ENCODE assay signal across 26 cellular contexts in genomic region chr12:49030714-49031572, GRCh38. TPM values are rescaled to one million over a fixed set of nuclear protein-coding genes. Genes with fewer than 3 reads are reported as not detected.
DNase-seq lines count a peak whose midpoint lies in the region; ATAC-seq and TF ChIP-seq lines count a peak whose summit lies in the region.
"Had no signal": no experiment of that assay in that cellular context is flagged by ENCODE, and none has a peak within 500 bp of the region (broad histone marks: within the 10 kb centered on the region; RNA-seq: fewer than 3 reads in every experiment).

No MANE protein-coding gene starts in this region.

- no peak for TF ChIP-seq CTCF in A673 (conservative IDR thresholded peaks at IDR 0.05; ENCODE audit: low read depth, low read length)
- no peak for TF ChIP-seq CTCF in DND-41 (IDR thresholded peaks at IDR 0.05; ENCODE audit: borderline replicate concordance, extremely low read depth, low read length, poor library complexity, severe bottlenecking)
- TF ChIP-seq CTCF in thyroid gland (IDR thresholded peaks at IDR 0.05), result no peak

- peaks cover 84% of the 10 kb centered on the region for H3K36me3 Mint-ChIP-seq in activated T-helper 17 cell treated with anti-CD3 and anti-CD28 coated beads, Interleukin-2, amount 50 U/mL, for 72 hours (ENCODE audit: low read depth)
- peaks cover 63% of the 10 kb centered on the region for H3K36me3 Mint-ChIP-seq in activated CD4-positive, alpha-beta memory T cell treated with anti-CD3 and anti-CD28 coated beads, Interleukin-2, amount 10 ng/mL, durations not matched to agents 7 days and 5 days (ENCODE audit: low read depth)

- intact Hi-C loops in A673 (cut with micrococcal nuclease; ENCODE audit: unreplicated experiment), result no loop called here
- intact Hi-C loops in thyroid gland (cut with DNase I), result no loop called here

- peaks cover 59% of the 10 kb centered on the region for H4K20me1 ChIP-seq in DND-41 (ENCODE audit: insufficient read depth, low read length)

- TSS peak; percentile 8 for BruUV-seq in A673 (replicated peaks; lab: Mats Ljungman, UMichigan)

- no peaks in the 10 kb centered on the region for H3K27me3 ChIP-seq in A673 (replicated peaks; ENCODE audit: insufficient read depth, low read depth, low read length, poor library complexity)
- no peaks in the 10 kb centered on the region for H3K27me3 ChIP-seq in DND-41 (ENCODE audit: insufficient read depth, low read length, poor library complexity)
- H3K27me3 ChIP-seq in thyroid gland, result no peaks in the 10 kb centered on the region
- H3K27me3 ChIP-seq: ascending aorta, neutrophil had no signal

- H3K36me3 ChIP-seq in A673 (ENCODE audit: insufficient read depth, low read length, poor library complexity, severe bottlenecking) (peaks cover 98% of the 10 kb centered on the region), DND-41 (ENCODE audit: insufficient read depth, low read length) (peaks cover 98% of the 10 kb centered on the region), thyroid gland (peaks cover 61 to 71% of the 10 kb centered on the region in 2 donors)

- POLR2A ChIA-PET in A673 (lab: Charles Lee; ENCODE audit: low non-redundant PET), result no interaction called here
- POLR2A ChIA-PET in activated CD4-positive, alpha-beta memory T cell treated with anti-CD3 and anti-CD28 coated beads, Interleukin-2, amount 10 ng/mL, durations not matched to agents 7 days and 5 days (lab: Charles Lee), result interaction anchor here (1.2 to 2.1 kb wide), 2 partner anchors 9 to 11 kb away, joined by 5 to 10 read pairs; no protein-coding TSS in a partner anchor

- H3K27ac ChIP-seq in A673 (ENCODE audit: low read depth, low read length, poor library complexity, severe bottlenecking) (peak overlapping the region; percentile 23), DND-41 (ENCODE audit: low read length) (no peak overlapping the region), thyroid gland (no peak overlapping the region)
- H3K27ac ChIP-seq: ascending aorta, epithelial cell of prostate had no signal

- peaks cover 4% of the 10 kb centered on the region; the same call in 1 of the 2 replicates for H3K79me2 ChIP-seq in DND-41 (ENCODE audit: insufficient read depth, low read length)

- no peaks in the 10 kb centered on the region for H3K9me3 Mint-ChIP-seq in activated T-helper 17 cell treated with anti-CD3 and anti-CD28 coated beads, Interleukin-2, amount 50 U/mL, for 72 hours
- no peaks in the 10 kb centered on the region for H3K9me3 Mint-ChIP-seq in activated CD4-positive, alpha-beta memory T cell treated with anti-CD3 and anti-CD28 coated beads, Interleukin-2, amount 10 ng/mL, durations not matched to agents 7 days and 5 days
- H3K9me3 Mint-ChIP-seq: activated naive CD8-positive, alpha-beta T cell treated with anti-CD3 and anti-CD28 coated beads for 36 hours; H9; memory B cell had no signal

- DNase-seq in A673 (ENCODE audit: low spot score) (no peak), DND-41 (no peak), left lobe of liver (ENCODE audit: low spot score) (peak; percentile 43), thyroid gland (no peak)
- DNase-seq in activated CD4-positive, alpha-beta memory T cell treated with anti-CD3 and anti-CD28 coated beads, Interleukin-2, amount 10 ng/mL, durations not matched to agents 7 days and 5 days, result no peak
- DNase-seq: activated naive CD8-positive, alpha-beta T cell treated with anti-CD3 and anti-CD28 coated beads for 36 hours; central memory CD4-positive, alpha-beta T cell; GDM1; H9; NCI-H524; stimulated activated CD4-positive, alpha-beta T cell treated with anti-CD3 and anti-CD28 coated beads, Interleukin-2, amount 100 ng/mL, for 24 hours; T-helper 2 cell had no signal

- peak overlapping the region; percentile 48 for H3K27ac Mint-ChIP-seq in activated T-helper 17 cell treated with anti-CD3 and anti-CD28 coated beads, Interleukin-2, amount 50 U/mL, for 72 hours
- no peak overlapping the region for H3K27ac Mint-ChIP-seq in activated CD4-positive, alpha-beta memory T cell treated with anti-CD3 and anti-CD28 coated beads, Interleukin-2, amount 10 ng/mL, durations not matched to agents 7 days and 5 days
- H3K27ac Mint-ChIP-seq: activated naive CD8-positive, alpha-beta T cell treated with anti-CD3 and anti-CD28 coated beads for 36 hours had no signal

- H3K9me3 ChIP-seq in A673 (ENCODE audit: low read depth, low read length, poor library complexity, severe bottlenecking) (no peaks in the 10 kb centered on the region), DND-41 (ENCODE audit: insufficient read depth, low read length, severe bottlenecking) (no peaks in the 10 kb centered on the region), thyroid gland (no peaks in the 10 kb centered on the region)
- H3K9me3 ChIP-seq: ascending aorta, neutrophil had no signal

- H3K4me2 ChIP-seq in DND-41 (ENCODE audit: insufficient read depth, low read length), result no peak overlapping the region

- CTCF ChIA-PET in A673 (lab: Charles Lee), result no interaction called here
- CTCF ChIA-PET in activated CD4-positive, alpha-beta memory T cell treated with anti-CD3 and anti-CD28 coated beads, Interleukin-2, amount 10 ng/mL, durations not matched to agents 7 days and 5 days (lab: Charles Lee), result interaction anchor here (0.6 to 2.9 kb wide), 5 partner anchors 11 to 129 kb away, joined by 3 to 9 read pairs (median 4); a partner anchor contains a TSS

- no peak overlapping the region for H3K4me3 Mint-ChIP-seq in activated T-helper 17 cell treated with anti-CD3 and anti-CD28 coated beads, Interleukin-2, amount 50 U/mL, for 72 hours
- no peak overlapping the region for H3K4me3 Mint-ChIP-seq in activated CD4-positive, alpha-beta memory T cell treated with anti-CD3 and anti-CD28 coated beads, Interleukin-2, amount 10 ng/mL, durations not matched to agents 7 days and 5 days
- H3K4me3 Mint-ChIP-seq: activated naive CD8-positive, alpha-beta T cell treated with anti-CD3 and anti-CD28 coated beads for 36 hours; H9; memory B cell had no signal

- no peaks in the 10 kb centered on the region for H3K4me1 ChIP-seq in A673 (ENCODE audit: insufficient read depth, low read length, poor library complexity, severe bottlenecking)
- H3K4me1 ChIP-seq in DND-41 (ENCODE audit: insufficient read depth, low read length), result no peaks in the 10 kb centered on the region
- H3K4me1 ChIP-seq in thyroid gland, result no peaks in the 10 kb centered on the region
- H3K4me1 ChIP-seq: ascending aorta had no signal

- 95 to 97% methylated on average over 18 to 19 of the region's 19 CpGs for WGBS in thyroid gland, 2 donors

- no peak overlapping the region for H3K9ac ChIP-seq in DND-41 (ENCODE audit: low read depth, low read length)

- ATAC-seq in DND-41 (ENCODE audit: insufficient read depth, low read depth) (0 out of 3 replicates have a peak, but pooled peaks have one; percentile 10), left lobe of liver (no peak), HG02981 (IDR thresholded peaks at IDR 0.05; ENCODE audit: unreplicated experiment) (no peak), GM19035 (IDR thresholded peaks at IDR 0.05; ENCODE audit: unreplicated experiment) (no peak)
- ATAC-seq in activated T-helper 17 cell treated with anti-CD3 and anti-CD28 coated beads, Interleukin-2, amount 50 U/mL, for 72 hours (replicated peaks), result no peak

- H2AFZ ChIP-seq in DND-41 (ENCODE audit: low read depth, low read length), result no peak overlapping the region

- H3K4me1 Mint-ChIP-seq in activated T-helper 17 cell treated with anti-CD3 and anti-CD28 coated beads, Interleukin-2, amount 50 U/mL, for 72 hours, result peaks cover 1% of the 10 kb centered on the region
- H3K4me1 Mint-ChIP-seq in activated CD4-positive, alpha-beta memory T cell treated with anti-CD3 and anti-CD28 coated beads, Interleukin-2, amount 10 ng/mL, durations not matched to agents 7 days and 5 days, result no peaks in the 10 kb centered on the region
- H3K4me1 Mint-ChIP-seq: H9 had no signal

- H3K4me3 ChIP-seq in A673 (ENCODE audit: low read depth, low read length, poor library complexity, severe bottlenecking) (no peak overlapping the region), DND-41 (ENCODE audit: low read depth in 1 of 2, low read length in 2 of 2) (no peak overlapping the region), thyroid gland (replicated peaks in 1 of 3) (no peak overlapping the region)
- H3K4me3 ChIP-seq: ascending aorta had no signal

- H3K27me3 Mint-ChIP-seq in activated T-helper 17 cell treated with anti-CD3 and anti-CD28 coated beads, Interleukin-2, amount 50 U/mL, for 72 hours, result no peaks in the 10 kb centered on the region
- H3K27me3 Mint-ChIP-seq in activated CD4-positive, alpha-beta memory T cell treated with anti-CD3 and anti-CD28 coated beads, Interleukin-2, amount 10 ng/mL, durations not matched to agents 7 days and 5 days, result no peaks in the 10 kb centered on the region
- H3K27me3 Mint-ChIP-seq: activated naive CD8-positive, alpha-beta T cell treated with anti-CD3 and anti-CD28 coated beads for 36 hours; memory B cell had no signal

- TF ChIP-seq POLR2A in thyroid gland (IDR thresholded peaks at IDR 0.05), result no peak

RNA-seq across cellular contexts. Expression of gene PRKAG1, which starts 12.4 kb away (rescaled TPM):
- total RNA-seq in A673 (2021), result 50.7 and 59.6 TPM in 2 replicates
- total RNA-seq in activated T-helper 17 cell treated with anti-CD3 and anti-CD28 coated beads, Interleukin-2, amount 50 U/mL, for 72 hours, result 10 to 100 TPM; 47.1 to 62.7 TPM
- 27.7 TPM for total RNA-seq in left lobe of liver
- total RNA-seq in activated CD4-positive, alpha-beta memory T cell treated with anti-CD3 and anti-CD28 coated beads, Interleukin-2, amount 10 ng/mL, durations not matched to agents 7 days and 5 days, result 10 to 100 TPM; 65.9 to 70.2 TPM
- total RNA-seq in thyroid gland, result 10 to 100 TPM; 50.3 to 68.1 (median 59.9) TPM

RNA-seq across cellular contexts. Expression of gene KMT2D, which starts 29.7 kb away (rescaled TPM):
- total RNA-seq in A673 (2021) (121 and 138 TPM in 2 replicates), left lobe of liver (44.8 TPM), thyroid gland (100 to 1,000 TPM in 1 of 4 donors, 10 to 100 TPM in 3; 42.5 to 107 (median 71.6) TPM)
- total RNA-seq in activated T-helper 17 cell treated with anti-CD3 and anti-CD28 coated beads, Interleukin-2, amount 50 U/mL, for 72 hours, result 10 to 100 TPM; 66.8 to 78.6 TPM
- 10 to 100 TPM; 82.3 to 87.8 TPM for total RNA-seq in activated CD4-positive, alpha-beta memory T cell treated with anti-CD3 and anti-CD28 coated beads, Interleukin-2, amount 10 ng/mL, durations not matched to agents 7 days and 5 days

RNA-seq across cellular contexts. Expression of gene DDN, which starts 31.8 kb away (rescaled TPM):
- total RNA-seq in A673 (2021), result 2.7 and 2.9 TPM in 2 replicates
- total RNA-seq in activated T-helper 17 cell treated with anti-CD3 and anti-CD28 coated beads, Interleukin-2, amount 50 U/mL, for 72 hours, result 1 to 10 TPM in 1 of 2 donors, under 1 TPM in 1; 0.32 to 1.5 TPM
- not detected for total RNA-seq in left lobe of liver
- total RNA-seq in activated CD4-positive, alpha-beta memory T cell treated with anti-CD3 and anti-CD28 coated beads, Interleukin-2, amount 10 ng/mL, durations not matched to agents 7 days and 5 days, result under 1 TPM; 0.23 TPM
- under 1 TPM in 2 of 4 donors, not detected in 2; 0.11 to 0.13 TPM for total RNA-seq in thyroid gland
- total RNA-seq: ascending aorta, RPMI7951 had no signal

RNA-seq across cellular contexts. Expression of gene RHEBL1, which starts 38.8 kb away (rescaled TPM):
- 1.3 and 1.6 TPM in 2 replicates for total RNA-seq in A673 (2021)
- 10 to 100 TPM; 12.2 to 19.3 TPM for total RNA-seq in activated T-helper 17 cell treated with anti-CD3 and anti-CD28 coated beads, Interleukin-2, amount 50 U/mL, for 72 hours
- total RNA-seq in left lobe of liver, result 0.18 TPM
- total RNA-seq in activated CD4-positive, alpha-beta memory T cell treated with anti-CD3 and anti-CD28 coated beads, Interleukin-2, amount 10 ng/mL, durations not matched to agents 7 days and 5 days, result 10 to 100 TPM; 14.8 to 15.8 TPM
- total RNA-seq in thyroid gland, result under 1 TPM in 1 of 4 donors, not detected in 3; 0.98 TPM
- total RNA-seq: ascending aorta had no signal

RNA-seq across cellular contexts. Expression of gene WNT1, which starts 52.8 kb away (rescaled TPM):
- total RNA-seq in A673 (2021), result not detected in 2 replicates
- total RNA-seq in activated T-helper 17 cell treated with anti-CD3 and anti-CD28 coated beads, Interleukin-2, amount 50 U/mL, for 72 hours, result not detected
- not detected for total RNA-seq in left lobe of liver
- total RNA-seq in activated CD4-positive, alpha-beta memory T cell treated with anti-CD3 and anti-CD28 coated beads, Interleukin-2, amount 10 ng/mL, durations not matched to agents 7 days and 5 days, result under 1 TPM; 0.33 to 0.73 TPM
- total RNA-seq in thyroid gland, result not detected
- total RNA-seq: activated CD8-positive, alpha-beta memory T cell treated with anti-CD3 and anti-CD28 coated beads for 36 hours; activated naive CD8-positive, alpha-beta T cell treated with anti-CD3 and anti-CD28 coated beads for 36 hours; ascending aorta; H9; LHCN-M2; myocyte; RPMI7951; SK-MEL-5; skeletal muscle tissue; temporal lobe had no signal
